ENCODE assay signal across 8 cellular contexts in genomic region chr2:25043241-25043867, GRCh38. TPM values are rescaled to one million over a fixed set of nuclear protein-coding genes. Genes with fewer than 3 reads are reported as not detected.
DNase-seq lines count a peak whose midpoint lies in the region; ATAC-seq and TF ChIP-seq lines count a peak whose summit lies in the region.

No MANE protein-coding gene starts in this region.

- POLR2A ChIA-PET in CD8-positive, alpha-beta memory T cell (lab: Charles Lee), result interaction anchor here (0.5 kb wide), 1 partner anchor 73 kb away, joined by 5 read pairs; no protein-coding TSS in a partner anchor

- peaks cover 34% of the 10 kb centered on the region for H3K27me3 ChIP-seq in CD8-positive, alpha-beta memory T cell (ENCODE audit: insufficient read depth, low read length, poor library complexity, severe bottlenecking)

- H3K27ac ChIP-seq in CD8-positive, alpha-beta memory T cell (ENCODE audit: low read depth, low read length), result no peak overlapping the region

- H3K36me3 ChIP-seq in CD8-positive, alpha-beta memory T cell (ENCODE audit: insufficient read depth, low read length), result no peaks in the 10 kb centered on the region

- no peak for ATAC-seq in GM21529 (IDR thresholded peaks at IDR 0.05; ENCODE audit: unreplicated experiment)

- H3K9me3 ChIP-seq in CD8-positive, alpha-beta memory T cell (ENCODE audit: low read length), result no peaks in the 10 kb centered on the region

- H3K4me3 ChIP-seq in CD8-positive, alpha-beta memory T cell (ENCODE audit: low read length), result peak overlapping the region; percentile 61
- H3K4me3 ChIP-seq in fibroblast of the aortic adventitia (ENCODE audit: low read depth, low read length), result peak overlapping the region; percentile 67

- H3K4me3 Mint-ChIP-seq in CD8-positive, alpha-beta memory T cell, result peak overlapping the region; percentile 80 to 88 (median 83)

- H3K9me3 Mint-ChIP-seq in CD8-positive, alpha-beta memory T cell, result no peaks in the 10 kb centered on the region

- CTCF ChIA-PET in CD8-positive, alpha-beta memory T cell (lab: Charles Lee), result interaction anchor here (1.0 kb wide), 1 partner anchor 68 kb away, joined by 3 read pairs; no protein-coding TSS in a partner anchor

- H3K36me3 Mint-ChIP-seq in CD8-positive, alpha-beta memory T cell, result no peaks in the 10 kb centered on the region

- peaks cover 18 to 29% (median 20%) of the 10 kb centered on the region in 3 donors for H3K4me1 Mint-ChIP-seq in CD8-positive, alpha-beta memory T cell

- H3K4me1 ChIP-seq in CD8-positive, alpha-beta memory T cell (ENCODE audit: insufficient read depth, low read length), result peaks cover 19% of the 10 kb centered on the region

- TF ChIP-seq CTCF in fibroblast of the aortic adventitia (IDR thresholded peaks at IDR 0.05; ENCODE audit: insufficient read depth, low read length), result no peak

- DNase-seq in CD8-positive, alpha-beta memory T cell, result peak in 2 of 5 donors; percentile 13 to 20
- DNase-seq in M059J (ENCODE audit: low read depth), result peak; percentile 82
- peak; percentile 43 for DNase-seq in activated CD8-positive, alpha-beta memory T cell treated with anti-CD3 and anti-CD28 coated beads, Interleukin-2, amount 50 U/mL, for 24 hours (ENCODE audit: extremely low read depth)
- peak; percentile 65 for DNase-seq in fibroblast of the aortic adventitia (ENCODE audit: low read depth)
- peak; percentile 52 for DNase-seq in smooth muscle cell of the brain vasculature (ENCODE audit: low read depth, low spot score)
- DNase-seq in HuH-7.5 (ENCODE audit: low spot score), result no peak
- no peak for DNase-seq in NCI-H1694 (lab: John Stamatoyannopoulos, UW)

- peaks cover 35 to 50% of the 10 kb centered on the region in 2 donors for H3K27me3 Mint-ChIP-seq in CD8-positive, alpha-beta memory T cell

- H3K27ac Mint-ChIP-seq in CD8-positive, alpha-beta memory T cell, result peak overlapping the region in 2 of 8 donors; percentile 68 to 81

RNA-seq across cellular contexts. Expression of gene EFR3B, which starts 1.5 kb away (rescaled TPM):
- under 1 TPM; 0.20 to 0.27 TPM for total RNA-seq in CD8-positive, alpha-beta memory T cell
- 0.16 TPM for polyA plus RNA-seq in CD8-positive, alpha-beta memory T cell
- total RNA-seq in M059J (2014; rRNA removed; shearing (Covaris generic)), result 0.02 and 0.42 TPM in 2 replicates
- 0.99 and 1.1 TPM in 2 replicates for total RNA-seq in fibroblast of the aortic adventitia (ENCODE audit: low replicate concordance)

Comparison
In these comparisons a context has a peak if more than half of its experiments do, and no peak if none do; other contexts are left out.
1. DNase-seq: peak in M059J (single experiment), activated CD8-positive, alpha-beta memory T cell treated with anti-CD3 and anti-CD28 coated beads, Interleukin-2, amount 50 U/mL, for 24 hours (single experiment), fibroblast of the aortic adventitia (single experiment) and smooth muscle cell of the brain vasculature (single experiment); none in HuH-7.5 (single experiment) and NCI-H1694 (single experiment).